Comparison of ENCODE assay signal across 1 cellular context in genomic region chr11:72493426-72494108, GRCh38.
TF ChIP-seq lines count a peak whose summit lies in the region.

No MANE protein-coding gene starts in this region.

TF ChIP-seq in K562, 482 proteins besides CTCF, POLR2A, EP300 and RAD21 (continued from another document and continues in another):
- TF ChIP-seq, protein P1, sequence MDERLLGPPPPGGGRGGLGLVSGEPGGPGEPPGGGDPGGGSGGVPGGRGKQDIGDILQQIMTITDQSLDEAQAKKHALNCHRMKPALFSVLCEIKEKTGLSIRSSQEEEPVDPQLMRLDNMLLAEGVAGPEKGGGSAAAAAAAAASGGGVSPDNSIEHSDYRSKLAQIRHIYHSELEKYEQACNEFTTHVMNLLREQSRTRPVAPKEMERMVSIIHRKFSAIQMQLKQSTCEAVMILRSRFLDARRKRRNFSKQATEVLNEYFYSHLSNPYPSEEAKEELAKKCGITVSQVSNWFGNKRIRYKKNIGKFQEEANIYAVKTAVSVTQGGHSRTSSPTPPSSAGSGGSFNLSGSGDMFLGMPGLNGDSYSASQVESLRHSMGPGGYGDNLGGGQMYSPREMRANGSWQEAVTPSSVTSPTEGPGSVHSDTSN (CRISPR knock-in tag; IDR thresholded peaks at IDR 0.05; ENCODE audit: low read depth) = no peak
- TF ChIP-seq, protein P1 (tag; conservative IDR thresholded peaks at IDR 0.05; ENCODE audit: low read depth) = peak; percentile 87
- TF ChIP-seq, protein P2, sequence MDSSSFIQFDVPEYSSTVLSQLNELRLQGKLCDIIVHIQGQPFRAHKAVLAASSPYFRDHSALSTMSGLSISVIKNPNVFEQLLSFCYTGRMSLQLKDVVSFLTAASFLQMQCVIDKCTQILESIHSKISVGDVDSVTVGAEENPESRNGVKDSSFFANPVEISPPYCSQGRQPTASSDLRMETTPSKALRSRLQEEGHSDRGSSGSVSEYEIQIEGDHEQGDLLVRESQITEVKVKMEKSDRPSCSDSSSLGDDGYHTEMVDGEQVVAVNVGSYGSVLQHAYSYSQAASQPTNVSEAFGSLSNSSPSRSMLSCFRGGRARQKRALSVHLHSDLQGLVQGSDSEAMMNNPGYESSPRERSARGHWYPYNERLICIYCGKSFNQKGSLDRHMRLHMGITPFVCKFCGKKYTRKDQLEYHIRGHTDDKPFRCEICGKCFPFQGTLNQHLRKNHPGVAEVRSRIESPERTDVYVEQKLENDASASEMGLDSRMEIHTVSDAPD (CRISPR knock-in tag; IDR thresholded peaks at IDR 0.05) = no peak
- no peak for TF ChIP-seq ZSCAN29 (IDR thresholded peaks at IDR 0.05)
- TF ChIP-seq THRB (CRISPR knock-in tag; conservative IDR thresholded peaks at IDR 0.05) = no peak
- no peak for TF ChIP-seq NFRKB (IDR thresholded peaks at IDR 0.05; ENCODE audit: low read depth)
- TF ChIP-seq, protein P3, sequence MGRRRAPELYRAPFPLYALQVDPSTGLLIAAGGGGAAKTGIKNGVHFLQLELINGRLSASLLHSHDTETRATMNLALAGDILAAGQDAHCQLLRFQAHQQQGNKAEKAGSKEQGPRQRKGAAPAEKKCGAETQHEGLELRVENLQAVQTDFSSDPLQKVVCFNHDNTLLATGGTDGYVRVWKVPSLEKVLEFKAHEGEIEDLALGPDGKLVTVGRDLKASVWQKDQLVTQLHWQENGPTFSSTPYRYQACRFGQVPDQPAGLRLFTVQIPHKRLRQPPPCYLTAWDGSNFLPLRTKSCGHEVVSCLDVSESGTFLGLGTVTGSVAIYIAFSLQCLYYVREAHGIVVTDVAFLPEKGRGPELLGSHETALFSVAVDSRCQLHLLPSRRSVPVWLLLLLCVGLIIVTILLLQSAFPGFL (CRISPR knock-in tag; IDR thresholded peaks at IDR 0.05) = no peak
- no peak for TF ChIP-seq REST (CRISPR knock-in tag; IDR thresholded peaks at IDR 0.05; ENCODE audit: low read depth)
- peak; percentile 74 for TF ChIP-seq BCOR (IDR thresholded peaks at IDR 0.05)
- no peak for TF ChIP-seq ELF2 (CRISPR knock-in tag; IDR thresholded peaks at IDR 0.05)
- peak in 1 of 2 experiments; percentile 83; a peak in 2 of 4 replicates for TF ChIP-seq TBL1XR1 (IDR thresholded peaks at IDR 0.05; ENCODE audit: low read length in 2 of 2)
- TF ChIP-seq SMARCA4 (IDR thresholded peaks at IDR 0.05) = peak; percentile 98
- TF ChIP-seq ZNF354B (CRISPR knock-in tag; IDR thresholded peaks at IDR 0.05) = no peak
- peak; percentile 98 for TF ChIP-seq TCF3 (CRISPR knock-in tag; IDR thresholded peaks at IDR 0.05)
- TF ChIP-seq U2AF2 (optimal IDR thresholded peaks at IDR 0.05; ENCODE audit: low read depth, low read length) = no peak
- no peak for TF ChIP-seq SMAD4 (CRISPR knock-in tag; conservative IDR thresholded peaks at IDR 0.05)
- peak; percentile 66; the same call in 1 of the 2 replicates for TF ChIP-seq RNF2 (IDR thresholded peaks at IDR 0.05)
- no peak for TF ChIP-seq SUPT5H (IDR thresholded peaks at IDR 0.05)
- TF ChIP-seq BACH1 (tag; IDR thresholded peaks at IDR 0.05) = no peak; the same call in 1 of the 2 replicates
- TF ChIP-seq ZBTB26 (CRISPR knock-in tag; IDR thresholded peaks at IDR 0.05) = no peak
- TF ChIP-seq STAT5A (IDR thresholded peaks at IDR 0.05; ENCODE audit: borderline replicate concordance, low read length) = peak; percentile 93
- peak; percentile 88 for TF ChIP-seq ARID3A (IDR thresholded peaks at IDR 0.05; ENCODE audit: borderline replicate concordance, low read depth, low read length)
- no peak for TF ChIP-seq ZNF41 (CRISPR knock-in tag; conservative IDR thresholded peaks at IDR 0.05)
- peak; percentile 90 for TF ChIP-seq SOX6 (IDR thresholded peaks at IDR 0.05)
- TF ChIP-seq SMARCE1 (IDR thresholded peaks at IDR 0.05) = peak; percentile 91
- peak; percentile 60; the same call in 1 of the 2 replicates for TF ChIP-seq ZNF395 (CRISPR knock-in tag; IDR thresholded peaks at IDR 0.05)
- TF ChIP-seq, protein P4, sequence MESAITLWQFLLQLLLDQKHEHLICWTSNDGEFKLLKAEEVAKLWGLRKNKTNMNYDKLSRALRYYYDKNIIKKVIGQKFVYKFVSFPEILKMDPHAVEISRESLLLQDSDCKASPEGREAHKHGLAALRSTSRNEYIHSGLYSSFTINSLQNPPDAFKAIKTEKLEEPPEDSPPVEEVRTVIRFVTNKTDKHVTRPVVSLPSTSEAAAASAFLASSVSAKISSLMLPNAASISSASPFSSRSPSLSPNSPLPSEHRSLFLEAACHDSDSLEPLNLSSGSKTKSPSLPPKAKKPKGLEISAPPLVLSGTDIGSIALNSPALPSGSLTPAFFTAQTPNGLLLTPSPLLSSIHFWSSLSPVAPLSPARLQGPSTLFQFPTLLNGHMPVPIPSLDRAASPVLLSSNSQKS (CRISPR knock-in tag; IDR thresholded peaks at IDR 0.05) = no peak
- TF ChIP-seq FOXA1 (IDR thresholded peaks at IDR 0.05; ENCODE audit: borderline replicate concordance) = no peak
- no peak for TF ChIP-seq ZNF780A (CRISPR knock-in tag; IDR thresholded peaks at IDR 0.05)
- peak; percentile 93 to 99 for TF ChIP-seq RCOR1 (IDR thresholded peaks at IDR 0.05; ENCODE audit: borderline replicate concordance in 1 of 2, low read depth in 2 of 2, low read length in 2 of 2)
- TF ChIP-seq MYNN (IDR thresholded peaks at IDR 0.05) = no peak
- TF ChIP-seq MYNN (CRISPR knock-in tag; IDR thresholded peaks at IDR 0.05) = no peak
- no peak for TF ChIP-seq ZEB2 (IDR thresholded peaks at IDR 0.05)
- no peak for TF ChIP-seq CHD2 (IDR thresholded peaks at IDR 0.05; ENCODE audit: low read depth, low read length)
- TF ChIP-seq, protein P5, sequence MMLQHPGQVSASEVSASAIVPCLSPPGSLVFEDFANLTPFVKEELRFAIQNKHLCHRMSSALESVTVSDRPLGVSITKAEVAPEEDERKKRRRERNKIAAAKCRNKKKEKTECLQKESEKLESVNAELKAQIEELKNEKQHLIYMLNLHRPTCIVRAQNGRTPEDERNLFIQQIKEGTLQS (IDR thresholded peaks at IDR 0.05) = peak; percentile 76
- TF ChIP-seq, protein P5 (CRISPR knock-in tag; conservative IDR thresholded peaks at IDR 0.05) = no peak
- no peak for TF ChIP-seq CBX5 (IDR thresholded peaks at IDR 0.05; ENCODE audit: borderline replicate concordance, low read depth)
- no peak for TF ChIP-seq POLR2B (IDR thresholded peaks at IDR 0.05; ENCODE audit: low read depth, partially characterized antibody)
- no peak for TF ChIP-seq ZC3H11A (IDR thresholded peaks at IDR 0.05; ENCODE audit: low read depth, low read length)
- TF ChIP-seq SRSF9 (IDR thresholded peaks at IDR 0.05; ENCODE audit: borderline replicate concordance, low read depth, low read length) = no peak
- TF ChIP-seq ZBTB2 (IDR thresholded peaks at IDR 0.05) = no peak
- TF ChIP-seq GATA2 (CRISPR knock-in tag; IDR thresholded peaks at IDR 0.05) = peak; percentile 84
- TF ChIP-seq CAMTA2 (CRISPR knock-in tag; conservative IDR thresholded peaks at IDR 0.05) = no peak
- peak; percentile 91 for TF ChIP-seq HES1 (IDR thresholded peaks at IDR 0.05; ENCODE audit: low read depth)
- no peak for TF ChIP-seq RBM25 (IDR thresholded peaks at IDR 0.05; ENCODE audit: low read depth, low read length, severe bottlenecking)
- no peak for TF ChIP-seq ZNF75A (CRISPR knock-in tag; IDR thresholded peaks at IDR 0.05)
